ENCODE assay signal across 14 cellular contexts in genomic region chr2:69733338-69734039, GRCh38.
"Had no signal": no experiment of that assay in that cellular context is flagged by ENCODE, and none has a peak within 500 bp of the region (broad histone marks: within the 10 kb centered on the region; RNA-seq: fewer than 3 reads in every experiment).

No MANE protein-coding gene starts in this region.

- H3K4me1 Mint-ChIP-seq: immature natural killer cell had no signal

- H3K9me3 Mint-ChIP-seq: activated CD4-positive, alpha-beta memory T cell treated with anti-CD3 and anti-CD28 coated beads for 36 hours; endodermal cell; immature natural killer cell had no signal

- DNase-seq: activated CD4-positive, alpha-beta memory T cell treated with anti-CD3 and anti-CD28 coated beads for 36 hours; activated CD4-positive, CD25-positive, alpha-beta regulatory T cell treated with anti-CD3 and anti-CD28 coated beads, Interleukin-2, amount 50 U/mL, for 72 hours; activated gamma-delta T cell; activated T-cell treated with anti-CD3 and anti-CD28 coated beads, Interleukin-2, amount 50 U/mL, for 48 hours; endodermal cell; erythroblast; glutamatergic neuron; immature natural killer cell; mesendoderm; stimulated activated CD4-positive, alpha-beta T cell treated with anti-CD3 and anti-CD28 coated beads, Interleukin-4, amount 100 ng/mL, for 4 hours; stomach; T-helper 2 cell had no signal

- H3K27ac Mint-ChIP-seq: activated CD4-positive, alpha-beta memory T cell treated with anti-CD3 and anti-CD28 coated beads for 36 hours; activated naive CD8-positive, alpha-beta T cell; endodermal cell had no signal

- H3K27me3 ChIP-seq: stomach had no signal

- H3K36me3 ChIP-seq: stomach, thoracic aorta had no signal

- H3K36me3 Mint-ChIP-seq: activated CD4-positive, alpha-beta memory T cell treated with anti-CD3 and anti-CD28 coated beads for 36 hours; activated naive CD8-positive, alpha-beta T cell; immature natural killer cell had no signal

- H3K9me3 ChIP-seq: stomach, thoracic aorta had no signal

- H3K4me3 Mint-ChIP-seq: activated CD4-positive, alpha-beta memory T cell treated with anti-CD3 and anti-CD28 coated beads for 36 hours; activated naive CD8-positive, alpha-beta T cell; endodermal cell; immature natural killer cell had no signal

- H3K27ac ChIP-seq: stomach, thoracic aorta had no signal

- H3K4me3 ChIP-seq: stomach, thoracic aorta had no signal

- H3K27me3 Mint-ChIP-seq: activated CD4-positive, alpha-beta memory T cell treated with anti-CD3 and anti-CD28 coated beads for 36 hours; activated naive CD8-positive, alpha-beta T cell had no signal
